8 cellular contexts compared by ENCODE assay signal in the genomic region with DNA sequence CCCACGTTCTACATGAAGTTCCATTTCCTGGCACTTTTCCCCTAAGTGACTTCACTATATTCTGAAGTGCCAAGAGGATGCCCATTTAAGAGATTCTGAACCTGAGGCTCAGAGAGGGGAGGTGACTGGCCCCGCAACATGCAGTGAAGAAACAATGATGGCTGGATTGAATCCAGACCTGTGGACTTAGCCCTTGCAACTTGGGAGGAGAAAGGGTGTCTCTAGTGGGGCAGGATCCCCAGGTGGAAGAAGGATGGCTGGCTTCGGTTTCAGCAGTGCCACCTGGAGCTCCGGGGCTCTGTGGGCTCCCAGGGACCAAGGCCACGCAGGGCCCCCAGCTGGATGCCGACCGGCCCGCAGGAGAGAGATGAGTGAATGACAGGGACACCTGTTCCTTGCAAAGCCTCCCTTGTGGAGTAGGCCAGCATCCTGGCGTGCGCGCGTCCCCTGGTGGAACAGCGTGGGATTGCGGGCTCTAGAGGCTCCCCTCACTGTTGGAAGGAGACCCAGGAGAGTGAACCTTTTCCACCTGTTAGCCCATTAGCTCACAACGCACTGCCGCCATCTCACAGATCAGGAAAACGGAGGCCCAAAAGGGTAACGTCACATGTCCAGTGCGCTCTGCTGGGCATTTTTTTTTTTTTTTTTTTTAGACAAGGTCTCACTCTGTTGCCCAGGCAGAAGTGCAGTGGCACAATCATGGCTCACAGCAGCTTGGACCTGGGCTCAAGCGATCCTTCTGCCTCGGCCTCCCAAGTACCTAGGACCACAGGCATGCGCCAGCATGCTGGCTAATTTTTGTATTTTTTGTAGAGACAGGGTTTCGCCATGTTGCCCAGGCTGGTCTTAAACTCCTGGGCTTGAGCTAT.
DNase-seq lines count a peak whose midpoint lies in the region; ATAC-seq and TF ChIP-seq lines count a peak whose summit lies in the region.

No MANE protein-coding gene starts in this region.

- H3K4me3 ChIP-seq in right atrium auricular region (no peak overlapping the region), smooth muscle cell (no peak overlapping the region)

- no peaks in the 10 kb centered on the region for H3K79me2 ChIP-seq in smooth muscle cell (ENCODE audit: low read depth)

- no peaks in the 10 kb centered on the region for H3F3A ChIP-seq in smooth muscle cell (ENCODE audit: low read depth)

- peaks cover 0 to under 1% of the 10 kb centered on the region in 2 donors for H3K36me3 Mint-ChIP-seq in activated naive CD4-positive, alpha-beta T cell treated with anti-CD3 and anti-CD28 coated beads, Interleukin-2, amount 50 U/mL, for 72 hours

- H3K9ac ChIP-seq in smooth muscle cell (ENCODE audit: low read depth) = no peak overlapping the region

- TF ChIP-seq CTCF in right atrium auricular region (IDR thresholded peaks at IDR 0.05) (peak; percentile 84 to 91), smooth muscle cell (IDR thresholded peaks at IDR 0.05; ENCODE audit: borderline replicate concordance, insufficient read depth, poor library complexity, severe bottlenecking) (peak; percentile 82)

- no peaks in the 10 kb centered on the region for H4K20me1 ChIP-seq in smooth muscle cell (ENCODE audit: low read depth)

- peaks cover 0 to 21% of the 10 kb centered on the region in 2 donors for H3K4me1 ChIP-seq in right atrium auricular region
- no peaks in the 10 kb centered on the region for H3K4me1 ChIP-seq in smooth muscle cell (ENCODE audit: low read depth)

- no peaks in the 10 kb centered on the region for H3K27me3 ChIP-seq in right atrium auricular region
- H3K27me3 ChIP-seq in smooth muscle cell (ENCODE audit: low read depth) = no peaks in the 10 kb centered on the region

- ATAC-seq in activated naive CD4-positive, alpha-beta T cell treated with anti-CD3 and anti-CD28 coated beads, Interleukin-2, amount 50 U/mL, for 72 hours = peak; percentile 19 to 52
- no peak for ATAC-seq in HG03280 (IDR thresholded peaks at IDR 0.05; ENCODE audit: unreplicated experiment)

- H3K36me3 ChIP-seq in right atrium auricular region = no peaks in the 10 kb centered on the region
- no peaks in the 10 kb centered on the region for H3K36me3 ChIP-seq in smooth muscle cell (ENCODE audit: low read depth)

- H2AFZ ChIP-seq in smooth muscle cell (ENCODE audit: low read depth) = no peak overlapping the region

- H3K9me3 ChIP-seq in right atrium auricular region (no peaks in the 10 kb centered on the region), smooth muscle cell (replicated peaks; ENCODE audit: low read depth) (no peaks in the 10 kb centered on the region)

- peak overlapping the region in 1 of 2 donors; percentile 17 for H3K27ac Mint-ChIP-seq in activated naive CD4-positive, alpha-beta T cell treated with anti-CD3 and anti-CD28 coated beads, Interleukin-2, amount 50 U/mL, for 72 hours

- H3K4me2 ChIP-seq in smooth muscle cell = no peak overlapping the region

- H3K27ac ChIP-seq in right atrium auricular region = no peak overlapping the region
- no peak overlapping the region for H3K27ac ChIP-seq in smooth muscle cell (ENCODE audit: low read depth)

- H3K9me3 Mint-ChIP-seq in activated naive CD4-positive, alpha-beta T cell treated with anti-CD3 and anti-CD28 coated beads, Interleukin-2, amount 50 U/mL, for 72 hours = no peaks in the 10 kb centered on the region

- WGBS in smooth muscle cell (ENCODE audit: low lambda C conversion rate) = 39% methylated on average over 23 of the region's 23 CpGs

- DNase-seq in ELR (ENCODE audit: low read depth) = peak; percentile 25
- DNase-seq in LHCN-M2 (ENCODE audit: low read depth) = peak; percentile 76
- peak; percentile 29 for DNase-seq in SKM-1 treated with dmso at 0.1 percent for 144 hours (lab: John Stamatoyannopoulos, UW; ENCODE audit: unreplicated experiment)
- peak; percentile 73 to 93 for DNase-seq in activated naive CD4-positive, alpha-beta T cell treated with anti-CD3 and anti-CD28 coated beads, Interleukin-2, amount 50 U/mL, for 72 hours (ENCODE audit: low spot score in 2 of 2)
- DNase-seq in right atrium auricular region (ENCODE audit: low spot score) = peak; percentile 72
- peak; percentile 19 for DNase-seq in smooth muscle cell (lab: John Stamatoyannopoulos, UW; ENCODE audit: unreplicated experiment)
- DNase-seq in mesenteric fat pad (ENCODE audit: low spot score) = no peak
